In genomic region chr11:101446238-101446637, GRCh38 we compare ENCODE assay signal across 18 cellular contexts.
DNase-seq lines count a peak whose midpoint lies in the region; ATAC-seq and TF ChIP-seq lines count a peak whose summit lies in the region.
"Had no signal": no experiment of that assay in that cellular context is flagged by ENCODE, and none has a peak within 500 bp of the region (broad histone marks: within the 10 kb centered on the region; RNA-seq: fewer than 3 reads in every experiment).

No MANE protein-coding gene starts in this region.

- H2BK20ac ChIP-seq in IMR-90 (ENCODE audit: low read depth, low read length): peak overlapping the region; percentile 65; the same call in 1 of the 2 replicates

- H3K23ac ChIP-seq in IMR-90 (ENCODE audit: low read depth, low read length): no peak overlapping the region

- H3K4me3 ChIP-seq in IMR-90 (ENCODE audit: insufficient read depth, low read depth, low read length) (no peak overlapping the region), astrocyte of the spinal cord (ENCODE audit: low read depth, low read length) (no peak overlapping the region)
- H3K4me3 ChIP-seq: pancreas, upper lobe of right lung had no signal

- H2AFZ ChIP-seq in IMR-90 (replicated peaks; ENCODE audit: low read length, poor library complexity): no peak overlapping the region

- peak overlapping the region; percentile 76; the same call in 1 of the 2 replicates for H3K18ac ChIP-seq in IMR-90 (ENCODE audit: low read depth, low read length)

- peak overlapping the region; percentile 46; the same call in 1 of the 2 replicates for H3K4ac ChIP-seq in IMR-90 (ENCODE audit: low read depth, low read length)

- no peak for TF ChIP-seq CTCF in IMR-90 (conservative IDR thresholded peaks at IDR 0.05; ENCODE audit: low read depth, low read length)
- TF ChIP-seq CTCF in astrocyte of the spinal cord (IDR thresholded peaks at IDR 0.05; ENCODE audit: low read depth, low read length): no peak
- TF ChIP-seq CTCF in foreskin keratinocyte (conservative IDR thresholded peaks at IDR 0.05): no peak

- H3K4me2 ChIP-seq in IMR-90 (ENCODE audit: low read depth, low read length): no peak overlapping the region

- peak overlapping the region; percentile 87 for H2BK5ac ChIP-seq in IMR-90 (ENCODE audit: low read depth, low read length, poor library complexity, severe bottlenecking)

- H3K9ac ChIP-seq in IMR-90 (ENCODE audit: low read depth, low read length): no peak overlapping the region

- POLR2A ChIA-PET in IMR-90 (lab: Charles Lee; ENCODE audit: unreplicated experiment): no interaction called here

- H3K36me3 ChIP-seq in IMR-90 (ENCODE audit: control insufficient read depth, insufficient read depth, low read length): peaks cover under 1% of the 10 kb centered on the region; the same call in 1 of the 2 replicates
- H3K36me3 ChIP-seq: pancreas, upper lobe of right lung had no signal

- H3K9me1 ChIP-seq in IMR-90 (ENCODE audit: insufficient read depth, low read length): peaks cover 20% of the 10 kb centered on the region

- H3K56ac ChIP-seq in IMR-90 (ENCODE audit: extremely low read depth, insufficient read depth, low read length): no peak overlapping the region

- peak overlapping the region; percentile 17; the same call in 1 of the 2 replicates for H4K91ac ChIP-seq in IMR-90 (ENCODE audit: insufficient read depth, low read depth, low read length)

- BruUV-seq in IMR-90 (replicated peaks; lab: Mats Ljungman, UMichigan): no TSS peak

- peaks cover 18% of the 10 kb centered on the region for H3K4me1 ChIP-seq in IMR-90 (ENCODE audit: control insufficient read depth, insufficient read depth, low read length)
- H3K4me1 ChIP-seq in foreskin keratinocyte: peaks cover 18% of the 10 kb centered on the region

- H2AK9ac ChIP-seq in IMR-90 (replicated peaks; ENCODE audit: low read depth, low read length, poor library complexity): no peak overlapping the region

- H4K5ac ChIP-seq in IMR-90 (ENCODE audit: low read depth, low read length): no peak overlapping the region

- WGBS in IMR-90 (ENCODE audit: extremely low coverage in 2 of 2, insufficient read length in 1 of 2), 2 experiments: no CpG with 5 or more reads among the region's 1 CpG

- peaks cover 4% of the 10 kb centered on the region; the same call in 1 of the 2 replicates for H4K20me1 ChIP-seq in IMR-90 (ENCODE audit: insufficient read depth, low read length)

- TF ChIP-seq POLR2A in IMR-90 (IDR thresholded peaks at IDR 0.05; ENCODE audit: low read depth, low read length): no peak

- no peaks in the 10 kb centered on the region for H3K9me3 ChIP-seq in IMR-90 (ENCODE audit: control insufficient read depth, insufficient read depth, low read length)
- H3K9me3 ChIP-seq: pancreas, upper lobe of right lung had no signal

- H3K27me3 ChIP-seq in IMR-90 (ENCODE audit: control insufficient read depth, insufficient read depth, low read length) (no peaks in the 10 kb centered on the region), foreskin keratinocyte (no peaks in the 10 kb centered on the region)
- H3K27me3 ChIP-seq: pancreas, upper lobe of right lung had no signal

- in situ Hi-C loops in IMR-90 (cut with MboI; ENCODE audit: low sequenced_read_pairs): loop anchor here (10.0 to 25.0 kb wide), 3 partner anchors 399 to 1041 kb away; no protein-coding TSS in a partner anchor
- in situ Hi-C loops in astrocyte of the spinal cord (cut with HindIII; ENCODE audit: low sequenced_read_pairs): no loop called here

- ATAC-seq in IMR-90 (ENCODE audit: low read depth) (0 out of 2 replicates have a peak, but pooled peaks have one; percentile 3), foreskin keratinocyte (peak; percentile 30), HG02642 (IDR thresholded peaks at IDR 0.05; ENCODE audit: poor library complexity, unreplicated experiment) (no peak)
- ATAC-seq: pancreas, upper lobe of right lung had no signal

- H2BK120ac ChIP-seq in IMR-90 (ENCODE audit: low read depth, low read length): peak overlapping the region; percentile 55

- dilution Hi-C loops in IMR-90 (cut with HindIII; ENCODE audit: low sequenced_read_pairs, unreplicated experiment): no loop called here

- H4K8ac ChIP-seq in IMR-90 (ENCODE audit: low read depth in 2 of 2, low read length in 2 of 2): peak overlapping the region; percentile 29 to 43; a peak in 1 of 4 replicates

- H3K79me1 ChIP-seq in IMR-90 (ENCODE audit: low read depth in 1 of 2, low read length in 2 of 2): no peaks in the 10 kb centered on the region

- intact Hi-C loops in IMR-90 (cut with micrococcal nuclease): no loop called here

- H2BK15ac ChIP-seq in IMR-90 (ENCODE audit: low read depth, low read length): no peak overlapping the region; the same call in 2 of the 3 replicates

- peak; percentile 51 for DNase-seq in AG08395 (ENCODE audit: low spot score)
- peak; percentile 56 for DNase-seq in IMR-90
- DNase-seq in astrocyte of the spinal cord (ENCODE audit: low read depth, low spot score): peak; percentile 32
- DNase-seq in foreskin keratinocyte: peak; percentile 50 to 80
- no peak for DNase-seq in OCI-M2 (lab: John Stamatoyannopoulos, UW; ENCODE audit: unreplicated experiment)
- DNase-seq in SK-N-DZ (ENCODE audit: low spot score): no peak
- no peak for DNase-seq in CD1c-positive myeloid dendritic cell (ENCODE audit: extremely low spot score)
- DNase-seq: activated CD4-positive, alpha-beta T cell treated with anti-CD3 and anti-CD28 coated beads, Interleukin-2, amount 10 ng/mL, durations not matched to agents 24 days and 14 days; activated naive CD4-positive, alpha-beta T cell treated with Interleukin-2 at 50 U/mL for 16 hours; central memory CD4-positive, alpha-beta T cell; KBM-7; NCI-H1436; NCI-H2227 treated with DMSO at 0.1 percent for 48 hours; pancreas; SHP77 treated with DMSO at 0.1 percent for 48 hours; stimulated activated naive CD4-positive, alpha-beta T cell treated with Interleukin-2 at 50 U/mL for 16 hours; upper lobe of right lung had no signal

- H3K27ac ChIP-seq in IMR-90 (ENCODE audit: insufficient read depth, low read length) (no peak overlapping the region), foreskin keratinocyte (peak overlapping the region; percentile 7)
- H3K27ac ChIP-seq: pancreas, upper lobe of right lung had no signal

- H2AK5ac ChIP-seq in IMR-90 (ENCODE audit: low read depth, low read length): peak overlapping the region; percentile 10; the same call in 1 of the 2 replicates

- CTCF ChIA-PET in IMR-90 (lab: Yijun Ruan, JAX): interaction anchor here (0.8 kb wide), 1 partner anchor 561 kb away, joined by 3 read pairs; no protein-coding TSS in a partner anchor

- no peak overlapping the region for H3K14ac ChIP-seq in IMR-90 (replicated peaks; ENCODE audit: low read depth, low read length)

- no peak for TF ChIP-seq RAD21 in IMR-90 (IDR thresholded peaks at IDR 0.05; ENCODE audit: low read length)

TF ChIP-seq in IMR-90, 13 proteins besides CTCF, POLR2A, EP300 and RAD21:
- peak; percentile 24; the same call in 1 of the 2 replicates for TF ChIP-seq CEBPB (IDR thresholded peaks at IDR 0.05; ENCODE audit: low read depth, low read length)
- no peak for TF ChIP-seq FOS (IDR thresholded peaks at IDR 0.05; ENCODE audit: low read depth, low read length)
- TF ChIP-seq MAZ (IDR thresholded peaks at IDR 0.05; ENCODE audit: borderline replicate concordance, low read depth, low read length): no peak
- TF ChIP-seq, protein P1, sequence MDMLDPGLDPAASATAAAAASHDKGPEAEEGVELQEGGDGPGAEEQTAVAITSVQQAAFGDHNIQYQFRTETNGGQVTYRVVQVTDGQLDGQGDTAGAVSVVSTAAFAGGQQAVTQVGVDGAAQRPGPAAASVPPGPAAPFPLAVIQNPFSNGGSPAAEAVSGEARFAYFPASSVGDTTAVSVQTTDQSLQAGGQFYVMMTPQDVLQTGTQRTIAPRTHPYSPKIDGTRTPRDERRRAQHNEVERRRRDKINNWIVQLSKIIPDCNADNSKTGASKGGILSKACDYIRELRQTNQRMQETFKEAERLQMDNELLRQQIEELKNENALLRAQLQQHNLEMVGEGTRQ (IDR thresholded peaks at IDR 0.05; ENCODE audit: low read depth, low read length): no peak
- no peak for TF ChIP-seq MAFK (IDR thresholded peaks at IDR 0.05; ENCODE audit: low read depth, low read length)
- no peak for TF ChIP-seq RCOR1 (IDR thresholded peaks at IDR 0.05; ENCODE audit: insufficient replicate concordance, low read length)
- TF ChIP-seq BHLHE40 (IDR thresholded peaks at IDR 0.05; ENCODE audit: low read depth, low read length): no peak

Comparison
In these comparisons a context has a peak if more than half of its experiments do, and no peak if none do; other contexts are left out.
1. DNase-seq: peak in AG08395 (single experiment), IMR-90 (single experiment), astrocyte of the spinal cord (single experiment) and foreskin keratinocyte (2 of 2); none in OCI-M2 (single experiment), SK-N-DZ (single experiment) and CD1c-positive myeloid dendritic cell (single experiment).